In genomic region chr6:69362209-69362608, GRCh38 we compare ENCODE assay signal across 9 cellular contexts.
"Had no signal": no experiment of that assay in that cellular context is flagged by ENCODE, and none has a peak within 500 bp of the region (broad histone marks: within the 10 kb centered on the region; RNA-seq: fewer than 3 reads in every experiment).

No MANE protein-coding gene starts in this region.

- H3K4me3 ChIP-seq: GM23248, GM23338, HAP-1 had no signal

- H3K36me3 ChIP-seq: HAP-1 had no signal

- H3K9me3 ChIP-seq: HAP-1 had no signal

- H3K4me1 ChIP-seq: HAP-1 had no signal

- ATAC-seq: GM23338, HCT116 had no signal

- H3K27ac ChIP-seq: GM23248 had no signal

- DNase-seq: GM23248, GOT3, H7, H9, HCEC 1CT, HFFc6 had no signal
